22 cellular contexts compared by ENCODE assay signal in the genomic region with DNA sequence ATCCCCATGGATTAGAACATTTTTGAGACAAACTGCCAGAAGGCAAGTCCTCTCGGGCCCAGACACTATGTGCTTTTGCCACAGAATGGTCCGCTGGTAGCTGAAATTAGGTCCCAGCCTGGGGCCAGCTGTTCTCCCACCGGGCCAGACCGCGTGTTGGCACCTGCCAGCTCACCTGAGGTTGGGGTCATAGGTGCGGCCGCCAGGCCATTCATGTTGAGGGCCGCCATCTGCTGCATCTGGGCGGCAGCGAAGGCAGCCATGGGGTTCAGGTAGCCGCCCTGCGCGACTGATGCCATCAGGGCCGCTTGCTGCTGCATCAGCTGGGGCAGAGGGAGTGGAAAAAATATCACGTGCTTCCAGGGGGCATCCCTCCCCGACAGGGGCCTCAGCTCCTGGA.
"Had no signal": no experiment of that assay in that cellular context is flagged by ENCODE, and none has a peak within 500 bp of the region (broad histone marks: within the 10 kb centered on the region; RNA-seq: fewer than 3 reads in every experiment).

No MANE protein-coding gene starts in this region.

- H3K27ac ChIP-seq: colonic mucosa, epithelial cell of prostate, esophagus squamous epithelium, gastrocnemius medialis, heart right ventricle, left lung, lower lobe of right lung had no signal

- H3K4me3 ChIP-seq: colonic mucosa, esophagus squamous epithelium, gastrocnemius medialis, heart right ventricle, left lung, lower lobe of right lung, mucosa of descending colon had no signal

- H3K4me1 ChIP-seq: colonic mucosa, esophagus squamous epithelium, gastrocnemius medialis, heart right ventricle, left lung, lower lobe of right lung had no signal

- H3K9me3 ChIP-seq: colonic mucosa, esophagus squamous epithelium, gastrocnemius medialis, heart right ventricle, left lung, lower lobe of right lung, mucosa of descending colon had no signal

- H3K36me3 ChIP-seq: colonic mucosa, esophagus squamous epithelium, gastrocnemius medialis, heart right ventricle, left lung, lower lobe of right lung had no signal

- DNase-seq: colonic mucosa; cortex of kidney; effector CD8-positive, alpha-beta T cell; effector memory CD8-positive, alpha-beta T cell; endodermal cell; erythroblast; esophagus squamous epithelium; foreskin fibroblast; foreskin melanocyte; gastrocnemius medialis; glutamatergic neuron; head of caudate nucleus; heart right ventricle; hippocampal formation; left cardiac atrium; left ventricle myocardium superior; lower lobe of right lung; mesenchymal stem cell; mucosa of descending colon; naive B cell had no signal
